In the genomic region with DNA sequence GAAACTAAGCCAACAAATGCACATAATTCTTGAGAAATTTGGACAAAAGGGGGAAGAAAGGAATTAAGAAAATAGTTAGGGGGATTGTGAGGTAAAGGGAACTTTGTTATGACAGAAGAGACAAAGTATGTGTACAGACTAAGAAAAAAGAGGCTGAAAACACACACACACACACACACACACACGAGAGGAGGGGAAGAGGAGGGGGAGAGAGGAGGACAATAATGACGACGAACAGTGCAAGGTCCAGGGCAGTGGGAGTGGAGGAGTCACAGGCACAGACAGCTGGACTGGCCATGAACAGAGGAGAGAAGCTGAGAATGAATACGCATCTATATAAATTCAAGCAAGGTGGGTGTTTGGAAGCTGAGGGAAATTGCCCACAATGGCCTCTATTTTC, we compare ENCODE assay signal across 1 cellular context.
TF ChIP-seq lines count a peak whose summit lies in the region.

No MANE protein-coding gene starts in this region.

TF ChIP-seq in HepG2, 621 proteins besides CTCF, POLR2A, EP300 and RAD21 (continued from another document and continues in another):
- TF ChIP-seq, protein P1, sequence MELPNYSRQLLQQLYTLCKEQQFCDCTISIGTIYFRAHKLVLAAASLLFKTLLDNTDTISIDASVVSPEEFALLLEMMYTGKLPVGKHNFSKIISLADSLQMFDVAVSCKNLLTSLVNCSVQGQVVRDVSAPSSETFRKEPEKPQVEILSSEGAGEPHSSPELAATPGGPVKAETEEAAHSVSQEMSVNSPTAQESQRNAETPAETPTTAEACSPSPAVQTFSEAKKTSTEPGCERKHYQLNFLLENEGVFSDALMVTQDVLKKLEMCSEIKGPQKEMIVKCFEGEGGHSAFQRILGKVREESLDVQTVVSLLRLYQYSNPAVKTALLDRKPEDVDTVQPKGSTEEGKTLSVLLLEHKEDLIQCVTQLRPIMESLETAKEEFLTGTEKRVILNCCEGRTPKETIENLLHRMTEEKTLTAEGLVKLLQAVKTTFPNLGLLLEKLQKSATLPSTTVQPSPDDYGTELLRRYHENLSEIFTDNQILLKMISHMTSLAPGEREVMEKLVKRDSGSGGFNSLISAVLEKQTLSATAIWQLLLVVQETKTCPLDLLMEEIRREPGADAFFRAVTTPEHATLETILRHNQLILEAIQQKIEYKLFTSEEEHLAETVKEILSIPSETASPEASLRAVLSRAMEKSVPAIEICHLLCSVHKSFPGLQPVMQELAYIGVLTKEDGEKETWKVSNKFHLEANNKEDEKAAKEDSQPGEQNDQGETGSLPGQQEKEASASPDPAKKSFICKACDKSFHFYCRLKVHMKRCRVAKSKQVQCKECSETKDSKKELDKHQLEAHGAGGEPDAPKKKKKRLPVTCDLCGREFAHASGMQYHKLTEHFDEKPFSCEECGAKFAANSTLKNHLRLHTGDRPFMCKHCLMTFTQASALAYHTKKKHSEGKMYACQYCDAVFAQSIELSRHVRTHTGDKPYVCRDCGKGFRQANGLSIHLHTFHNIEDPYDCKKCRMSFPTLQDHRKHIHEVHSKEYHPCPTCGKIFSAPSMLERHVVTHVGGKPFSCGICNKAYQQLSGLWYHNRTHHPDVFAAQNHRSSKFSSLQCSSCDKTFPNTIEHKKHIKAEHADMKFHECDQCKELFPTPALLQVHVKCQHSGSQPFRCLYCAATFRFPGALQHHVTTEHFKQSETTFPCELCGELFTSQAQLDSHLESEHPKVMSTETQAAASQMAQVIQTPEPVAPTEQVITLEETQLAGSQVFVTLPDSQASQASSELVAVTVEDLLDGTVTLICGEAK (IDR thresholded peaks at IDR 0.05): peak; percentile 12; the same call in 1 of the 2 replicates
- TF ChIP-seq, protein P1 (CRISPR knock-in tag; IDR thresholded peaks at IDR 0.05): no peak
- TF ChIP-seq, protein P2, sequence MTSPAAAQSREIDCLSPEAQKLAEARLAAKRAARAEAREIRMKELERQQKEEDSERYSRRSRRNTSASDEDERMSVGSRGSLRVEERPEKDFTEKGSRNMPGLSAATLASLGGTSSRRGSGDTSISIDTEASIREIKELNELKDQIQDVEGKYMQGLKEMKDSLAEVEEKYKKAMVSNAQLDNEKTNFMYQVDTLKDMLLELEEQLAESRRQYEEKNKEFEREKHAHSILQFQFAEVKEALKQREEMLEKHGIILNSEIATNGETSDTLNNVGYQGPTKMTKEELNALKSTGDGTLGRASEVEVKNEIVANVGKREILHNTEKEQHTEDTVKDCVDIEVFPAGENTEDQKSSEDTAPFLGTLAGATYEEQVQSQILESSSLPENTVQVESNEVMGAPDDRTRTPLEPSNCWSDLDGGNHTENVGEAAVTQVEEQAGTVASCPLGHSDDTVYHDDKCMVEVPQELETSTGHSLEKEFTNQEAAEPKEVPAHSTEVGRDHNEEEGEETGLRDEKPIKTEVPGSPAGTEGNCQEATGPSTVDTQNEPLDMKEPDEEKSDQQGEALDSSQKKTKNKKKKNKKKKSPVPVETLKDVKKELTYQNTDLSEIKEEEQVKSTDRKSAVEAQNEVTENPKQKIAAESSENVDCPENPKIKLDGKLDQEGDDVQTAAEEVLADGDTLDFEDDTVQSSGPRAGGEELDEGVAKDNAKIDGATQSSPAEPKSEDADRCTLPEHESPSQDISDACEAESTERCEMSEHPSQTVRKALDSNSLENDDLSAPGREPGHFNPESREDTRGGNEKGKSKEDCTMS (CRISPR knock-in tag; conservative IDR thresholded peaks at IDR 0.05): no peak
- TF ChIP-seq RXRA (CRISPR knock-in tag; IDR thresholded peaks at IDR 0.05) (no peak), ZNF678 (CRISPR knock-in tag; IDR thresholded peaks at IDR 0.05) (no peak), TCF7L2 (IDR thresholded peaks at IDR 0.05; ENCODE audit: low read depth, low read length) (no peak), IRF2 (CRISPR knock-in tag; IDR thresholded peaks at IDR 0.05) (no peak), MATR3 (CRISPR knock-in tag; IDR thresholded peaks at IDR 0.05) (no peak), PAF1 (CRISPR knock-in tag; IDR thresholded peaks at IDR 0.05) (no peak), RORA (CRISPR knock-in tag; IDR thresholded peaks at IDR 0.05) (no peak), ZBTB1 (CRISPR knock-in tag; IDR thresholded peaks at IDR 0.05; ENCODE audit: borderline replicate concordance) (no peak), KAT2B (IDR thresholded peaks at IDR 0.05; ENCODE audit: borderline replicate concordance, low read depth, low read length) (no peak)
- TF ChIP-seq, protein P3, sequence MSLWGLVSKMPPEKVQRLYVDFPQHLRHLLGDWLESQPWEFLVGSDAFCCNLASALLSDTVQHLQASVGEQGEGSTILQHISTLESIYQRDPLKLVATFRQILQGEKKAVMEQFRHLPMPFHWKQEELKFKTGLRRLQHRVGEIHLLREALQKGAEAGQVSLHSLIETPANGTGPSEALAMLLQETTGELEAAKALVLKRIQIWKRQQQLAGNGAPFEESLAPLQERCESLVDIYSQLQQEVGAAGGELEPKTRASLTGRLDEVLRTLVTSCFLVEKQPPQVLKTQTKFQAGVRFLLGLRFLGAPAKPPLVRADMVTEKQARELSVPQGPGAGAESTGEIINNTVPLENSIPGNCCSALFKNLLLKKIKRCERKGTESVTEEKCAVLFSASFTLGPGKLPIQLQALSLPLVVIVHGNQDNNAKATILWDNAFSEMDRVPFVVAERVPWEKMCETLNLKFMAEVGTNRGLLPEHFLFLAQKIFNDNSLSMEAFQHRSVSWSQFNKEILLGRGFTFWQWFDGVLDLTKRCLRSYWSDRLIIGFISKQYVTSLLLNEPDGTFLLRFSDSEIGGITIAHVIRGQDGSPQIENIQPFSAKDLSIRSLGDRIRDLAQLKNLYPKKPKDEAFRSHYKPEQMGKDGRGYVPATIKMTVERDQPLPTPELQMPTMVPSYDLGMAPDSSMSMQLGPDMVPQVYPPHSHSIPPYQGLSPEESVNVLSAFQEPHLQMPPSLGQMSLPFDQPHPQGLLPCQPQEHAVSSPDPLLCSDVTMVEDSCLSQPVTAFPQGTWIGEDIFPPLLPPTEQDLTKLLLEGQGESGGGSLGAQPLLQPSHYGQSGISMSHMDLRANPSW (CRISPR knock-in tag; IDR thresholded peaks at IDR 0.05; ENCODE audit: borderline replicate concordance): peak; percentile 28; the same call in 1 of the 2 replicates
- TF ChIP-seq, protein P4, sequence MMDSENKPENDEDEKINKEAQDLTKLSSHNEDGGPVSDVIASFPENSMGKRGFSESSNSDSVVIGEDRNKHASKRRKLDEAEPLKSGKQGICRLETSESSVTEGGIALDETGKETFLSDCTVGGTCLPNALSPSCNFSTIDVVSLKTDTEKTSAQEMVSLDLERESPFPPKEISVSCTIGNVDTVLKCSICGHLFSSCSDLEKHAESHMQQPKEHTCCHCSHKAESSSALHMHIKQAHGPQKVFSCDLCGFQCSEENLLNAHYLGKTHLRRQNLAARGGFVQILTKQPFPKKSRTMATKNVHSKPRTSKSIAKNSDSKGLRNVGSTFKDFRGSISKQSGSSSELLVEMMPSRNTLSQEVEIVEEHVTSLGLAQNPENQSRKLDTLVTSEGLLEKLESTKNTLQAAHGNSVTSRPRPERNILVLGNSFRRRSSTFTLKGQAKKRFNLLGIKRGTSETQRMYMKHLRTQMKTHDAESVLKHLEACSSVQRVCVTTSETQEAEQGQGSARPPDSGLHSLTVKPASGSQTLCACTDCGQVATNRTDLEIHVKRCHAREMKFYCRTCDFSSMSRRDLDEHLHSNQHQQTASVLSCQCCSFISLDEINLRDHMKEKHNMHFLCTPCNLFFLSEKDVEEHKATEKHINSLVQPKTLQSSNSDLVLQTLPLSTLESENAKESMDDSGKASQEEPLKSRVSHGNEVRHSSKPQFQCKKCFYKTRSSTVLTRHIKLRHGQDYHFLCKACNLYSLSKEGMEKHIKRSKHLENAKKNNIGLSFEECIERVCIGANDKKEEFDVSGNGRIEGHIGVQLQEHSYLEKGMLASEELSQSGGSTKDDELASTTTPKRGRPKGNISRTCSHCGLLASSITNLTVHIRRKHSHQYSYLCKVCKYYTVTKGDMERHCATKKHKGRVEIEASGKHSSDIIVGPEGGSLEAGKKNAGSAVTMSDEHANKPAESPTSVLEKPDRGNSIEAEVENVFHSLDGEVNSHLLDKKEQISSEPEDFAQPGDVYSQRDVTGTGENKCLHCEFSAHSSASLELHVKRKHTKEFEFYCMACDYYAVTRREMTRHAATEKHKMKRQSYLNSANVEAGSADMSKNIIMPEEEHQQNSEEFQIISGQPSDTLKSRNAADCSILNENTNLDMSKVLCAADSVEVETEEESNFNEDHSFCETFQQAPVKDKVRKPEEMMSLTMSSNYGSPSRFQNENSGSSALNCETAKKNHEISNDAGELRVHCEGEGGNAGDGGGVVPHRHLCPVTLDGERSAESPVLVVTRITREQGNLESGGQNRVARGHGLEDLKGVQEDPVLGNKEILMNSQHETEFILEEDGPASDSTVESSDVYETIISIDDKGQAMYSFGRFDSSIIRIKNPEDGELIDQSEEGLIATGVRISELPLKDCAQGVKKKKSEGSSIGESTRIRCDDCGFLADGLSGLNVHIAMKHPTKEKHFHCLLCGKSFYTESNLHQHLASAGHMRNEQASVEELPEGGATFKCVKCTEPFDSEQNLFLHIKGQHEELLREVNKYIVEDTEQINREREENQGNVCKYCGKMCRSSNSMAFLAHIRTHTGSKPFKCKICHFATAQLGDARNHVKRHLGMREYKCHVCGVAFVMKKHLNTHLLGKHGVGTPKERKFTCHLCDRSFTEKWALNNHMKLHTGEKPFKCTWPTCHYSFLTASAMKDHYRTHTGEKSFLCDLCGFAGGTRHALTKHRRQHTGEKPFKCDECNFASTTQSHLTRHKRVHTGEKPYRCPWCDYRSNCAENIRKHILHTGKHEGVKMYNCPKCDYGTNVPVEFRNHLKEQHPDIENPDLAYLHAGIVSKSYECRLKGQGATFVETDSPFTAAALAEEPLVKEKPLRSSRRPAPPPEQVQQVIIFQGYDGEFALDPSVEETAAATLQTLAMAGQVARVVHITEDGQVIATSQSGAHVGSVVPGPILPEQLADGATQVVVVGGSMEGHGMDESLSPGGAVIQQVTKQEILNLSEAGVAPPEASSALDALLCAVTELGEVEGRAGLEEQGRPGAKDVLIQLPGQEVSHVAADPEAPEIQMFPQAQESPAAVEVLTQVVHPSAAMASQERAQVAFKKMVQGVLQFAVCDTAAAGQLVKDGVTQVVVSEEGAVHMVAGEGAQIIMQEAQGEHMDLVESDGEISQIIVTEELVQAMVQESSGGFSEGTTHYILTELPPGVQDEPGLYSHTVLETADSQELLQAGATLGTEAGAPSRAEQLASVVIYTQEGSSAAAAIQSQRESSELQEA (CRISPR knock-in tag; IDR thresholded peaks at IDR 0.05; ENCODE audit: not compliant biosample characterization): no peak
- TF ChIP-seq, protein P5, sequence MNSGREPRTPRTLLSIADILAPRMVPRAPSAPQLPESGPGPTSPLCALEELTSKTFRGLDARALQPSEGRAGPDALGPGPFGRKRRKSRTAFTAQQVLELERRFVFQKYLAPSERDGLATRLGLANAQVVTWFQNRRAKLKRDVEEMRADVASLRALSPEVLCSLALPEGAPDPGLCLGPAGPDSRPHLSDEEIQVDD (CRISPR knock-in tag; IDR thresholded peaks at IDR 0.05; ENCODE audit: borderline replicate concordance): no peak
- TF ChIP-seq, protein P6, sequence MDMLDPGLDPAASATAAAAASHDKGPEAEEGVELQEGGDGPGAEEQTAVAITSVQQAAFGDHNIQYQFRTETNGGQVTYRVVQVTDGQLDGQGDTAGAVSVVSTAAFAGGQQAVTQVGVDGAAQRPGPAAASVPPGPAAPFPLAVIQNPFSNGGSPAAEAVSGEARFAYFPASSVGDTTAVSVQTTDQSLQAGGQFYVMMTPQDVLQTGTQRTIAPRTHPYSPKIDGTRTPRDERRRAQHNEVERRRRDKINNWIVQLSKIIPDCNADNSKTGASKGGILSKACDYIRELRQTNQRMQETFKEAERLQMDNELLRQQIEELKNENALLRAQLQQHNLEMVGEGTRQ (IDR thresholded peaks at IDR 0.05; ENCODE audit: low read depth, low read length): no peak
- TF ChIP-seq, protein P6 (CRISPR knock-in tag; IDR thresholded peaks at IDR 0.05; ENCODE audit: borderline replicate concordance): no peak
- TF ChIP-seq, protein P7, sequence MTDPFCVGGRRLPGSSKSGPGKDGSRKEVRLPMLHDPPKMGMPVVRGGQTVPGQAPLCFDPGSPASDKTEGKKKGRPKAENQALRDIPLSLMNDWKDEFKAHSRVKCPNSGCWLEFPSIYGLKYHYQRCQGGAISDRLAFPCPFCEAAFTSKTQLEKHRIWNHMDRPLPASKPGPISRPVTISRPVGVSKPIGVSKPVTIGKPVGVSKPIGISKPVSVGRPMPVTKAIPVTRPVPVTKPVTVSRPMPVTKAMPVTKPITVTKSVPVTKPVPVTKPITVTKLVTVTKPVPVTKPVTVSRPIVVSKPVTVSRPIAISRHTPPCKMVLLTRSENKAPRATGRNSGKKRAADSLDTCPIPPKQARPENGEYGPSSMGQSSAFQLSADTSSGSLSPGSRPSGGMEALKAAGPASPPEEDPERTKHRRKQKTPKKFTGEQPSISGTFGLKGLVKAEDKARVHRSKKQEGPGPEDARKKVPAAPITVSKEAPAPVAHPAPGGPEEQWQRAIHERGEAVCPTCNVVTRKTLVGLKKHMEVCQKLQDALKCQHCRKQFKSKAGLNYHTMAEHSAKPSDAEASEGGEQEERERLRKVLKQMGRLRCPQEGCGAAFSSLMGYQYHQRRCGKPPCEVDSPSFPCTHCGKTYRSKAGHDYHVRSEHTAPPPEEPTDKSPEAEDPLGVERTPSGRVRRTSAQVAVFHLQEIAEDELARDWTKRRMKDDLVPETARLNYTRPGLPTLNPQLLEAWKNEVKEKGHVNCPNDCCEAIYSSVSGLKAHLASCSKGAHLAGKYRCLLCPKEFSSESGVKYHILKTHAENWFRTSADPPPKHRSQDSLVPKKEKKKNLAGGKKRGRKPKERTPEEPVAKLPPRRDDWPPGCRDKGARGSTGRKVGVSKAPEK (CRISPR knock-in tag; IDR thresholded peaks at IDR 0.05; ENCODE audit: borderline replicate concordance): 0 out of 2 replicates have a peak, but pooled peaks have one; percentile 63
